In the genomic region with DNA sequence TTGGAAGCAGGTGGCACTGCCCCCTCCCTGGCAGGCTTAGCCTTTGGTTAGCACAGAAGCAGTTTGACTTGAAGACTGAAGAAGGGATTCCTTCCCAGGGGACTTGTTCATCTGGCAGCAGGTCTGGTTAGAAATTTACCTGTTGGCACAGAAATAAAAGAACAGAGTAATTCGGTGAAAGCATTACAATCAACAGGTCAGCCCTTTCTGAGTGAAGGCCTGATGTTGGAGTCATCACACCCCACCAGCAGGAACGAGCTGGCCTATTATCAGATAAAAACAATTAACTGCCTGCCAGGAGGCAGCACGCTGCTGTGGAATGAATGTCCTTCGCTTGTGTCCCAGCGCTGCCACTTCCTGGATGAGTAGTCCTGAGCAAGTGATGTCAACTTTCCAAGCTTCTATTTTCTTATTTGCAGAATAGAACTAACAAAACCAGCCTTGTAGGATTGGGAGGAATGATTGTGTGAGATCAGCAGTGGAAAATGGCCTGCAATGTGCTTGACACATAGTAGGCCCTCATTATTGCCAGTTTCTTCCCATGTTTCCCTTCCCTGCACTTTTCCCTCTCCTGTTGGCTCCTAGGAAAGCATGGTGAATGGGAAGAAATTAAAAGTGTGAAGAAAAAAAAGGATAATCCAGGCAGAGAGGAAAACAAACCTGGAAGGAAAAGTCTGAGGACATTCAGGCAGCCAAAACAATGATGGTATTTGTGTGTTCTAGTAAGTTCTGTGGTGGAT, we compare ENCODE assay signal across 11 cellular contexts. TPM values are rescaled to one million over a fixed set of nuclear protein-coding genes. Genes with fewer than 3 reads are reported as not detected.
A peak's percentile ranks its signal among the peaks of the same experiment; 100 is the strongest.
DNase-seq lines count a peak whose midpoint lies in the region; ATAC-seq, FAIRE-seq and TF ChIP-seq lines count a peak whose summit lies in the region.
"Had no signal": no experiment of that assay in that cellular context is flagged by ENCODE, and none has a peak within 500 bp of the region (broad histone marks: within the 10 kb centered on the region; RNA-seq: fewer than 3 reads in every experiment).

No MANE protein-coding gene starts in this region.

- DNase-seq in DMS79 (lab: John Stamatoyannopoulos, UW) (peak; percentile 49), M059J (ENCODE audit: low read depth) (peak; percentile 73), K562 (ENCODE audit: extremely low read depth in 1 of 4, low spot score in 3 of 4) (no peak), mesendoderm (peak; percentile 90), GM13976 (ENCODE audit: low spot score) (no peak)
- DNase-seq in stimulated activated naive CD4-positive, alpha-beta T cell treated with Interleukin-2 at 50 U/mL for 16 hours (lab: John Stamatoyannopoulos, UW), result no peak
- DNase-seq: DND-41; stimulated activated naive CD4-positive, alpha-beta T cell had no signal

- no peaks in the 10 kb centered on the region for H3K4me1 ChIP-seq in K562 (replicated peaks in 1 of 2; ENCODE audit: control insufficient read depth in 2 of 2, insufficient read depth in 2 of 2, low read length in 2 of 2)
- peaks cover 6% of the 10 kb centered on the region for H3K4me1 ChIP-seq in mesendoderm (ENCODE audit: control insufficient read depth, low read depth, low read length)

- no peaks in the 10 kb centered on the region for H3K9me3 ChIP-seq in K562 (replicated peaks; ENCODE audit: control insufficient read depth, insufficient read depth, low read depth, low read length)

- no peak overlapping the region for H3K4ac ChIP-seq in mesendoderm (ENCODE audit: low read depth, low read length)

- no peak overlapping the region for H4K8ac ChIP-seq in mesendoderm (ENCODE audit: low read depth, low read length)

- ATAC-seq in K562 (0 out of 3 replicates have a peak, but pooled peaks have one; percentile 32), GM18517 (IDR thresholded peaks at IDR 0.05; ENCODE audit: unreplicated experiment) (no peak), HG03378 (IDR thresholded peaks at IDR 0.05; ENCODE audit: unreplicated experiment) (no peak)
- ATAC-seq: left lobe of liver had no signal

- no peak overlapping the region for H2AK5ac ChIP-seq in mesendoderm (ENCODE audit: low read length)

- H3K4me3 ChIP-seq in K562 (no peak overlapping the region), mesendoderm (ENCODE audit: low read length) (no peak overlapping the region)

- no peak for TF ChIP-seq POLR2A in K562 (conservative IDR thresholded peaks at IDR 0.05)

- POLR2A ChIA-PET in K562 (lab: Yijun Ruan, JAX), result interaction anchor here (0.9 to 1.1 kb wide), 4 partner anchors 13 to 41 kb away, joined by 3 read pairs; a partner anchor contains a TSS

- CTCF ChIA-PET in K562 (lab: Yijun Ruan, JAX; ENCODE audit: low intra/inter-chr PET ratio), result no interaction called here

- H3K56ac ChIP-seq in mesendoderm (ENCODE audit: low read length), result no peak overlapping the region

- 0% methylated on average over 5 of the region's 5 CpGs for WGBS in K562 (ENCODE audit: insufficient coverage, low coverage, missing lambda C conversion rate)
- WGBS in mesendoderm (ENCODE audit: extremely low coverage, insufficient coverage, low lambda C conversion rate), result no CpG with 5 or more reads among the region's 5 CpGs

- H2BK5ac ChIP-seq in mesendoderm (ENCODE audit: low read length), result no peak overlapping the region

- no peak for FAIRE-seq in K562 (lab: Jason Lieb, UNC)

- H2AFZ ChIP-seq in K562 (ENCODE audit: low read depth, low read length), result no peak overlapping the region

- H2BK120ac ChIP-seq in mesendoderm (ENCODE audit: low read depth, low read length), result no peak overlapping the region

- no peaks in the 10 kb centered on the region for H3K79me1 ChIP-seq in mesendoderm (ENCODE audit: low read length)

- H3K27me3 ChIP-seq in K562 (ENCODE audit: control insufficient read depth in 2 of 2, insufficient read depth in 2 of 2, low read length in 2 of 2), result peaks cover 27 to 52% of the 10 kb centered on the region in 2 experiments
- no peaks in the 10 kb centered on the region for H3K27me3 ChIP-seq in mesendoderm (ENCODE audit: insufficient read depth, low read length, poor library complexity)

- H3K36me3 ChIP-seq in K562 (ENCODE audit: control insufficient read depth, insufficient read depth, low read length), result no peaks in the 10 kb centered on the region
- H3K36me3 ChIP-seq in mesendoderm (ENCODE audit: control insufficient read depth, insufficient read depth, low read length), result no peaks in the 10 kb centered on the region

- H3K9me1 ChIP-seq in K562 (ENCODE audit: control insufficient read depth, insufficient read depth, low read length), result no peaks in the 10 kb centered on the region

- no TSS peak for BruUV-seq in K562 (replicated peaks; lab: Mats Ljungman, UMichigan)

- H4K20me1 ChIP-seq in K562 (replicated peaks; ENCODE audit: control insufficient read depth, insufficient read depth, low read length), result 0 out of 2 replicates have a peak, but pooled peaks cover 6% of the 10 kb centered on the region

- H2BK15ac ChIP-seq in mesendoderm (replicated peaks; ENCODE audit: low read depth), result no peak overlapping the region

- H3K4me2 ChIP-seq in K562 (ENCODE audit: insufficient read depth, low read length), result no peak overlapping the region
- no peak overlapping the region for H3K4me2 ChIP-seq in mesendoderm (ENCODE audit: low read length)

- in situ Hi-C loops in K562 (cut with MboI), result loop anchor here (10.0 kb wide), 1 partner anchor 428 kb away; no protein-coding TSS in a partner anchor
- in situ Hi-C loops in GM13976 (cut with MboI; ENCODE audit: low sequenced_read_pairs, unreplicated experiment), result loop anchor here (25.0 kb wide), 1 partner anchor 796 kb away; no protein-coding TSS in a partner anchor

- H3K18ac ChIP-seq in mesendoderm (ENCODE audit: low read length), result peak overlapping the region; percentile 40

- TF ChIP-seq EP300 in K562 (IDR thresholded peaks at IDR 0.05; ENCODE audit: low read length), result no peak

- no peak overlapping the region for H3K23ac ChIP-seq in mesendoderm (ENCODE audit: low read length)

- TF ChIP-seq RAD21 in K562 (CRISPR knock-in tag; conservative IDR thresholded peaks at IDR 0.05 in 1 of 2, IDR thresholded peaks at IDR 0.05 in 1 of 2), result no peak; a peak in 1 of 4 replicates

- H3K9ac ChIP-seq in K562 (ENCODE audit: insufficient read depth in 1 of 2, low read depth in 2 of 2, low read length in 2 of 2), result no peak overlapping the region
- H3K9ac ChIP-seq in mesendoderm (ENCODE audit: low read length), result no peak overlapping the region

- TF ChIP-seq CTCF in K562 (IDR thresholded peaks at IDR 0.05 in 2 of 3, conservative IDR thresholded peaks at IDR 0.05 in 1 of 3; ENCODE audit: insufficient read depth in 2 of 3, low read depth in 1 of 3, low read length in 3 of 3) (no peak), GM13976 (IDR thresholded peaks at IDR 0.05; ENCODE audit: borderline replicate concordance, control extremely low read depth, extremely low read depth, insufficient read depth, missing control alignments) (no peak)

- H4K5ac ChIP-seq in mesendoderm (ENCODE audit: low read length), result no peak overlapping the region

- no peak overlapping the region for H3K27ac ChIP-seq in K562 (ENCODE audit: extremely low read depth, low read depth, low read length)
- no peak overlapping the region for H3K27ac ChIP-seq in mesendoderm (ENCODE audit: low read depth, low read length)

- H3K79me2 ChIP-seq in K562 (ENCODE audit: control insufficient read depth, insufficient read depth, low read length) (no peaks in the 10 kb centered on the region), mesendoderm (ENCODE audit: control insufficient read depth, insufficient read depth, low read length) (no peaks in the 10 kb centered on the region)

- intact Hi-C loops in K562 (cut with micrococcal nuclease), result no loop called here

RNA-seq across cellular contexts. Expression of a gene that starts 29.0 kb away (rescaled TPM):
- 0.34 and 5.0 TPM in 2 replicates for total RNA-seq in M059J (2014; rRNA removed; shearing (Covaris generic))
- total RNA-seq in K562 (2011; cell fraction: chromatin; rRNA removed; ENCODE audit: low replicate concordance), result not detected in 2 replicates
- not detected in 2 replicates for total RNA-seq in K562 (2011; cell fraction: nucleolus; rRNA removed)
- not detected in 2 replicates for total RNA-seq in K562 (2011; cell fraction: nucleoplasm; rRNA removed)
- total RNA-seq in K562 (2014; rRNA removed) (0.09 and 0.24 TPM in 2 replicates), K562 (2014; rRNA removed; fragmentation: Illumina TruSeq; extraction: Trizol) (0.15 and 0.26 TPM in 2 replicates), K562 (2015; rRNA removed; fragmentation: Illumina TruSeq; extraction: Trizol) (not detected in 2 replicates), K562 (2021) (0.22 TPM in 1 of 2 replicates, not detected in the other)
- polyA plus RNA-seq in K562 (2011; rRNA removed) (0.29 and 0.47 TPM in 2 replicates), K562 (2014; fragmentation: Illumina TruSeq; extraction: Trizol) (0.16 and 0.24 TPM in 2 replicates), K562 (2014; fragmentation: Nextera tagmentation; extraction: Ambion mirVana) (under 1 TPM; 0.04 to 0.13 TPM), K562 (2014; rRNA removed) (not detected in 2 replicates)
- 0.03 and 0.83 TPM in 2 replicates for polyA plus RNA-seq in K562 (2011; cell fraction: cytosol; rRNA removed)
- 0.42 TPM in 1 of 2 replicates, not detected in the other for polyA plus RNA-seq in K562 (2011; cell fraction: nucleus; rRNA removed)
- 0.04 and 0.08 TPM in 2 replicates for polyA plus RNA-seq in K562 (2012)
- polyA minus RNA-seq in K562 (2011; rRNA and poly(A)+ RNA removed), result 0.21 and 0.51 TPM in 2 replicates
- not detected in 2 replicates for polyA minus RNA-seq in K562 (2011; cell fraction: cytosol; rRNA and poly(A)+ RNA removed)
- 0.22 TPM in 1 of 2 replicates, not detected in the other for polyA minus RNA-seq in K562 (2011; cell fraction: nucleus; rRNA and poly(A)+ RNA removed)
- polyA plus RNA-seq in mesendoderm (2013, experiment 1 of 2), result 9.2 TPM
- polyA plus RNA-seq in mesendoderm (2013, experiment 2 of 2), result 8.9 TPM

RNA-seq across cellular contexts. Expression of a gene that starts 41.2 kb away (rescaled TPM):
- 18.4 and 19.0 TPM in 2 replicates for total RNA-seq in M059J (2014; rRNA removed; shearing (Covaris generic))
- 12.6 and 37.3 TPM in 2 replicates for total RNA-seq in K562 (2011; cell fraction: chromatin; rRNA removed; ENCODE audit: low replicate concordance)
- total RNA-seq in K562 (2011; cell fraction: nucleolus; rRNA removed), result 6.3 and 9.9 TPM in 2 replicates
- total RNA-seq in K562 (2011; cell fraction: nucleoplasm; rRNA removed), result 12.0 and 18.2 TPM in 2 replicates
- total RNA-seq in K562 (2014; rRNA removed), result 10.8 and 12.9 TPM in 2 replicates
- 21.2 and 24.9 TPM in 2 replicates for total RNA-seq in K562 (2014; rRNA removed; fragmentation: Illumina TruSeq; extraction: Trizol)
- 23.3 and 26.2 TPM in 2 replicates for total RNA-seq in K562 (2015; rRNA removed; fragmentation: Illumina TruSeq; extraction: Trizol)
- total RNA-seq in K562 (2021), result 13.6 and 13.8 TPM in 2 replicates
- polyA plus RNA-seq in K562 (2011; rRNA removed), result 17.8 and 21.5 TPM in 2 replicates
- polyA plus RNA-seq in K562 (2011; cell fraction: cytosol; rRNA removed), result 6.8 and 10.1 TPM in 2 replicates
- polyA plus RNA-seq in K562 (2011; cell fraction: nucleus; rRNA removed), result 9.6 and 13.3 TPM in 2 replicates
- 13.9 and 14.1 TPM in 2 replicates for polyA plus RNA-seq in K562 (2012)
- polyA plus RNA-seq in K562 (2014; fragmentation: Illumina TruSeq; extraction: Trizol), result 15.5 and 18.3 TPM in 2 replicates
- polyA plus RNA-seq in K562 (2014; fragmentation: Nextera tagmentation; extraction: Ambion mirVana), result 1 to 10 TPM; 8.0 to 9.3 TPM
- polyA plus RNA-seq in K562 (2014; rRNA removed), result 12.2 and 12.6 TPM in 2 replicates
- polyA minus RNA-seq in K562 (2011; rRNA and poly(A)+ RNA removed), result 31.0 and 36.1 TPM in 2 replicates
- polyA minus RNA-seq in K562 (2011; cell fraction: cytosol; rRNA and poly(A)+ RNA removed), result 11.6 and 12.5 TPM in 2 replicates
- 11.3 and 21.7 TPM in 2 replicates for polyA minus RNA-seq in K562 (2011; cell fraction: nucleus; rRNA and poly(A)+ RNA removed)
- polyA plus RNA-seq in mesendoderm (2013, experiment 1 of 2), result 9.2 TPM
- polyA plus RNA-seq in mesendoderm (2013, experiment 2 of 2), result 10.3 TPM

Comparison
In these comparisons a context has a peak if more than half of its experiments do, and no peak if none do; other contexts are left out.
1. DNase-seq: peak in DMS79 (single experiment), M059J (single experiment) and mesendoderm (single experiment); none in K562 (0 of 4), GM13976 (single experiment) and stimulated activated naive CD4-positive, alpha-beta T cell treated with Interleukin-2 at 50 U/mL for 16 hours (single experiment).